In genomic region chr1:200510228-200510623, GRCh38 we compare ENCODE assay signal across 8 cellular contexts.
DNase-seq lines count a peak whose midpoint lies in the region; ATAC-seq and TF ChIP-seq lines count a peak whose summit lies in the region.

No MANE protein-coding gene starts in this region.

- H3K36me3 Mint-ChIP-seq in activated naive CD4-positive, alpha-beta T cell treated with anti-CD3 and anti-CD28 coated beads, Interleukin-2, amount 50 U/mL, for 72 hours = no peaks in the 10 kb centered on the region

- TF ChIP-seq CTCF in NB4 (IDR thresholded peaks at IDR 0.05; ENCODE audit: low read depth, low read length) = peak; percentile 85

- ATAC-seq in SK-N-SH treated with all-trans-retinoic acid at 6 μM for 48 hours = peak; percentile 98
- ATAC-seq in activated naive CD4-positive, alpha-beta T cell treated with anti-CD3 and anti-CD28 coated beads, Interleukin-2, amount 50 U/mL, for 72 hours = peak; percentile 73 to 84
- peak; percentile 85 for ATAC-seq in Right ventricle myocardium superior (ENCODE audit: poor library complexity)

- no peak overlapping the region for H3K27ac Mint-ChIP-seq in activated naive CD4-positive, alpha-beta T cell treated with anti-CD3 and anti-CD28 coated beads, Interleukin-2, amount 50 U/mL, for 72 hours

- no peak for TF ChIP-seq POLR2A in NB4 (IDR thresholded peaks at IDR 0.05; ENCODE audit: extremely low read depth, insufficient read length)

- intact Hi-C loops in Right ventricle myocardium superior (cut with DNase I) = no loop called here

- no peaks in the 10 kb centered on the region for H3K9me3 Mint-ChIP-seq in activated naive CD4-positive, alpha-beta T cell treated with anti-CD3 and anti-CD28 coated beads, Interleukin-2, amount 50 U/mL, for 72 hours

- DNase-seq in GF-D8 (lab: John Stamatoyannopoulos, UW) (peak; percentile 34), HCEC 1CT (peak; percentile 67), NB4 (ENCODE audit: low read depth) (peak; percentile 85), Right ventricle myocardium superior (no peak), pulmonary artery endothelial cell (ENCODE audit: low read depth, low spot score) (peak; percentile 26), mesenteric fat pad (ENCODE audit: low spot score) (no peak)
- peak in 1 of 2 donors; percentile 73 for DNase-seq in activated naive CD4-positive, alpha-beta T cell treated with anti-CD3 and anti-CD28 coated beads, Interleukin-2, amount 50 U/mL, for 72 hours (ENCODE audit: low spot score in 2 of 2)

- H3K4me3 ChIP-seq in NB4 (ENCODE audit: low read depth, low read length) = no peak overlapping the region

TF ChIP-seq in SK-N-SH treated with all-trans-retinoic acid at 6 μM for 48 hours, 23 proteins besides CTCF, POLR2A, EP300 and RAD21:
- no peak for TF ChIP-seq ZFP3 (CRISPR knock-in tag; IDR thresholded peaks at IDR 0.05)
- no peak for TF ChIP-seq ZNF70 (CRISPR knock-in tag; IDR thresholded peaks at IDR 0.05)
- no peak for TF ChIP-seq TOX (CRISPR knock-in tag; IDR thresholded peaks at IDR 0.05; ENCODE audit: borderline replicate concordance)
- TF ChIP-seq ZFP30 (CRISPR knock-in tag; IDR thresholded peaks at IDR 0.05) = no peak
- TF ChIP-seq ZC3H10 (CRISPR knock-in tag; IDR thresholded peaks at IDR 0.05) = no peak
- no peak for TF ChIP-seq RARB (CRISPR knock-in tag; IDR thresholded peaks at IDR 0.05)
- no peak for TF ChIP-seq PATZ1 (CRISPR knock-in tag; IDR thresholded peaks at IDR 0.05; ENCODE audit: borderline replicate concordance)
- no peak for TF ChIP-seq CREB5 (CRISPR knock-in tag; IDR thresholded peaks at IDR 0.05; ENCODE audit: low read depth)
- TF ChIP-seq GLIS3 (CRISPR knock-in tag; IDR thresholded peaks at IDR 0.05) = no peak
- no peak for TF ChIP-seq BACH2 (CRISPR knock-in tag; IDR thresholded peaks at IDR 0.05; ENCODE audit: borderline replicate concordance)
- no peak for TF ChIP-seq CSRNP3 (CRISPR knock-in tag; IDR thresholded peaks at IDR 0.05)
- no peak for TF ChIP-seq ARNTL (CRISPR knock-in tag; IDR thresholded peaks at IDR 0.05; ENCODE audit: borderline replicate concordance, low read depth)
- TF ChIP-seq CSDC2 (CRISPR knock-in tag; IDR thresholded peaks at IDR 0.05) = no peak
- no peak for TF ChIP-seq ESRRG (CRISPR knock-in tag; IDR thresholded peaks at IDR 0.05)
- no peak for TF ChIP-seq ZNF565 (CRISPR knock-in tag; conservative IDR thresholded peaks at IDR 0.05; ENCODE audit: low read depth)
- no peak for TF ChIP-seq ISL1 (CRISPR knock-in tag; IDR thresholded peaks at IDR 0.05)
- no peak for TF ChIP-seq PPARA (CRISPR knock-in tag; IDR thresholded peaks at IDR 0.05; ENCODE audit: borderline replicate concordance)
TF ChIP-seq in SK-N-SH treated with all-trans-retinoic acid at 6 μM for 48 hours: peak in this region for 0.

Comparison
In these comparisons a context has a peak if more than half of its experiments do, and no peak if none do; other contexts are left out.
1. DNase-seq: peak in GF-D8 (single experiment), HCEC 1CT (single experiment), NB4 (single experiment) and pulmonary artery endothelial cell (single experiment); none in Right ventricle myocardium superior (single experiment) and mesenteric fat pad (single experiment).
2. Peak in every context shown above with its lines, with median percentiles within 50 percentile points of each other: ATAC-seq.